Comparison of ENCODE assay signal across 8 cellular contexts in genomic region chr1:46131093-46131492, GRCh38. TPM values are rescaled to one million over a fixed set of nuclear protein-coding genes. Genes with fewer than 3 reads are reported as not detected.
A peak's percentile ranks its signal among the peaks of the same experiment; 100 is the strongest.
DNase-seq lines count a peak whose midpoint lies in the region; ATAC-seq and TF ChIP-seq lines count a peak whose summit lies in the region.

No MANE protein-coding gene starts in this region.

- ATAC-seq in left colon: no peak

- H4K20me1 ChIP-seq in Loucy (ENCODE audit: insufficient read depth, low read length, poor library complexity, severe bottlenecking) (peaks cover 50% of the 10 kb centered on the region), osteoblast (ENCODE audit: insufficient read depth, low read length) (no peaks in the 10 kb centered on the region)

- H3K9ac ChIP-seq in Loucy (ENCODE audit: low read depth, low read length, poor library complexity, severe bottlenecking): peak overlapping the region; percentile 100
- peak overlapping the region in 1 of 2 donors; percentile 2 for H3K9ac ChIP-seq in colonic mucosa (ENCODE audit: low read depth in 2 of 2, low read length in 2 of 2)

- H3K27me3 ChIP-seq in Loucy (ENCODE audit: insufficient read depth, low read length, poor library complexity, severe bottlenecking) (no peaks in the 10 kb centered on the region), colonic mucosa (peaks cover 8% of the 10 kb centered on the region), osteoblast (ENCODE audit: insufficient read depth, low read length) (no peaks in the 10 kb centered on the region)

- peak; percentile 27 for DNase-seq in EL
- no peak for DNase-seq in colonic mucosa
- DNase-seq in osteoblast (ENCODE audit: insufficient read length, low spot score, missing footprints): peak; percentile 27
- no peak for DNase-seq in stimulated activated CD4-positive, alpha-beta T cell treated with anti-CD3 and anti-CD28 coated beads, Interleukin-4, amount 100 ng/mL, for 4 hours
- no peak for DNase-seq in left colon
- DNase-seq in occipital lobe (lab: John Stamatoyannopoulos, UW): no peak
- DNase-seq in nucleus accumbens (lab: John Stamatoyannopoulos, UW): no peak

- H3K9me3 ChIP-seq in Loucy (ENCODE audit: insufficient read depth, low read depth, low read length) (no peaks in the 10 kb centered on the region), colonic mucosa (no peaks in the 10 kb centered on the region), osteoblast (ENCODE audit: low read depth, low read length) (no peaks in the 10 kb centered on the region)

- H3K36me3 ChIP-seq in Loucy (ENCODE audit: insufficient read depth, low read length): no peaks in the 10 kb centered on the region
- no peaks in the 10 kb centered on the region for H3K36me3 ChIP-seq in colonic mucosa
- no peaks in the 10 kb centered on the region for H3K36me3 ChIP-seq in osteoblast (ENCODE audit: insufficient read depth, low read length)

- H3K4me1 ChIP-seq in Loucy (ENCODE audit: insufficient read depth, low read length, poor library complexity, severe bottlenecking) (peaks cover 49% of the 10 kb centered on the region), colonic mucosa (no peaks in the 10 kb centered on the region), osteoblast (ENCODE audit: insufficient read depth, low read length) (peaks cover 23% of the 10 kb centered on the region)

- H2AFZ ChIP-seq in Loucy (ENCODE audit: low read length) (no peak overlapping the region), osteoblast (ENCODE audit: low read length) (peak overlapping the region; percentile 56)

- 0 out of 2 replicates have a peak, but pooled peaks cover 5% of the 10 kb centered on the region for H3F3A ChIP-seq in Loucy (ENCODE audit: low read depth)

- H3K4me3 ChIP-seq in Loucy (ENCODE audit: low read length, poor library complexity, severe bottlenecking) (peak overlapping the region; percentile 91), colonic mucosa (peak overlapping the region; percentile 61), osteoblast (ENCODE audit: insufficient read depth, low read length) (peak overlapping the region; percentile 84)

- no peaks in the 10 kb centered on the region for H3K9me2 ChIP-seq in Loucy (replicated peaks; ENCODE audit: low read depth, low read length)

- H3K79me2 ChIP-seq in Loucy (ENCODE audit: insufficient read depth, low read length): peaks cover 73% of the 10 kb centered on the region
- H3K79me2 ChIP-seq in osteoblast (ENCODE audit: insufficient read depth, low read length): peaks cover 16% of the 10 kb centered on the region

- no peak for TF ChIP-seq CTCF in Loucy (conservative IDR thresholded peaks at IDR 0.05; ENCODE audit: low read length)
- TF ChIP-seq CTCF in colonic mucosa (IDR thresholded peaks at IDR 0.05): no peak
- TF ChIP-seq CTCF in osteoblast (IDR thresholded peaks at IDR 0.05; ENCODE audit: extremely low read depth, low read depth, low read length): no peak

- intact Hi-C loops in colonic mucosa (cut with DNase I) (no loop called here), left colon (cut with DNase I, micrococcal nuclease) (no loop called here)

- H3K27ac ChIP-seq in colonic mucosa (no peak overlapping the region), osteoblast (ENCODE audit: low read depth, low read length) (peak overlapping the region; percentile 48)

- H3K4me2 ChIP-seq in Loucy (ENCODE audit: low read depth, low read length, poor library complexity, severe bottlenecking) (peak overlapping the region; percentile 100), osteoblast (ENCODE audit: insufficient read depth, low read length) (peak overlapping the region; percentile 91)

RNA-seq across cellular contexts. Expression of gene PIK3R3, which starts 1.3 kb away (rescaled TPM):
- 1 to 10 TPM; 8.2 TPM for total RNA-seq in colonic mucosa
- total RNA-seq in osteoblast: 4.0 and 5.3 TPM in 2 replicates
- total RNA-seq in left colon: 1 to 10 TPM; 7.8 to 9.3 TPM
- 25.3 TPM for total RNA-seq in occipital lobe

RNA-seq across cellular contexts. Expression of gene TSPAN1, which starts 43.8 kb away (rescaled TPM):
- total RNA-seq in colonic mucosa: 1,000 to 10,000 TPM; 1,021 to 1,136 TPM
- total RNA-seq in osteoblast: 0.59 and 1.1 TPM in 2 replicates
- total RNA-seq in left colon: 1,000 to 10,000 TPM; 1,260 to 2,050 TPM
- 0.31 TPM for total RNA-seq in occipital lobe

RNA-seq across cellular contexts. Expression of gene P3R3URF, which starts 45.2 kb away (rescaled TPM):
- not detected for total RNA-seq in colonic mucosa
- total RNA-seq in osteoblast: not detected in 2 replicates
- not detected for total RNA-seq in left colon
- total RNA-seq in occipital lobe: not detected

Comparison
In these comparisons a context has a peak if more than half of its experiments do, and no peak if none do; other contexts are left out.
1. DNase-seq: peak in EL (single experiment) and osteoblast (single experiment); none in colonic mucosa (single experiment), stimulated activated CD4-positive, alpha-beta T cell treated with anti-CD3 and anti-CD28 coated beads, Interleukin-4, amount 100 ng/mL, for 4 hours (0 of 2), left colon (0 of 2), occipital lobe (single experiment) and nucleus accumbens (0 of 56).
2. RNA of gene TSPAN1, which starts 43.8 kb away (total RNA-seq): 1,260 to 2,050 TPM in left colon and 1,021 to 1,136 TPM in colonic mucosa; 0.59 to 1.1 TPM in osteoblast and 0.31 TPM in occipital lobe (single experiment); every median in the first group is over 100 times any median in the second.
3. Peak in every context shown above with its lines, with median percentiles within 50 percentile points of each other: H3K4me3 ChIP-seq.